Comparison of ENCODE assay signal across 1 cellular context in genomic region chr6:156273065-156273711, GRCh38.
TF ChIP-seq lines count a peak whose summit lies in the region.

No MANE protein-coding gene starts in this region.

TF ChIP-seq in SK-N-SH treated with all-trans-retinoic acid at 6 μM for 48 hours, 23 proteins besides CTCF, POLR2A, EP300 and RAD21 (continued from another document):
- TF ChIP-seq ISL1 (CRISPR knock-in tag; IDR thresholded peaks at IDR 0.05), result no peak
- TF ChIP-seq, protein P1, sequence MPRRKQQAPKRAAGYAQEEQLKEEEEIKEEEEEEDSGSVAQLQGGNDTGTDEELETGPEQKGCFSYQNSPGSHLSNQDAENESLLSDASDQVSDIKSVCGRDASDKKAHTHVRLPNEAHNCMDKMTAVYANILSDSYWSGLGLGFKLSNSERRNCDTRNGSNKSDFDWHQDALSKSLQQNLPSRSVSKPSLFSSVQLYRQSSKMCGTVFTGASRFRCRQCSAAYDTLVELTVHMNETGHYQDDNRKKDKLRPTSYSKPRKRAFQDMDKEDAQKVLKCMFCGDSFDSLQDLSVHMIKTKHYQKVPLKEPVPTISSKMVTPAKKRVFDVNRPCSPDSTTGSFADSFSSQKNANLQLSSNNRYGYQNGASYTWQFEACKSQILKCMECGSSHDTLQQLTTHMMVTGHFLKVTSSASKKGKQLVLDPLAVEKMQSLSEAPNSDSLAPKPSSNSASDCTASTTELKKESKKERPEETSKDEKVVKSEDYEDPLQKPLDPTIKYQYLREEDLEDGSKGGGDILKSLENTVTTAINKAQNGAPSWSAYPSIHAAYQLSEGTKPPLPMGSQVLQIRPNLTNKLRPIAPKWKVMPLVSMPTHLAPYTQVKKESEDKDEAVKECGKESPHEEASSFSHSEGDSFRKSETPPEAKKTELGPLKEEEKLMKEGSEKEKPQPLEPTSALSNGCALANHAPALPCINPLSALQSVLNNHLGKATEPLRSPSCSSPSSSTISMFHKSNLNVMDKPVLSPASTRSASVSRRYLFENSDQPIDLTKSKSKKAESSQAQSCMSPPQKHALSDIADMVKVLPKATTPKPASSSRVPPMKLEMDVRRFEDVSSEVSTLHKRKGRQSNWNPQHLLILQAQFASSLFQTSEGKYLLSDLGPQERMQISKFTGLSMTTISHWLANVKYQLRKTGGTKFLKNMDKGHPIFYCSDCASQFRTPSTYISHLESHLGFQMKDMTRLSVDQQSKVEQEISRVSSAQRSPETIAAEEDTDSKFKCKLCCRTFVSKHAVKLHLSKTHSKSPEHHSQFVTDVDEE (CRISPR knock-in tag; IDR thresholded peaks at IDR 0.05), result no peak
TF ChIP-seq in SK-N-SH treated with all-trans-retinoic acid at 6 μM for 48 hours: peak in this region for 0.
